ENCODE assay signal across 9 cellular contexts in genomic region chr19:19134687-19135158, GRCh38. TPM values are rescaled to one million over a fixed set of nuclear protein-coding genes. Genes with fewer than 3 reads are reported as not detected.
DNase-seq lines count a peak whose midpoint lies in the region; ATAC-seq and TF ChIP-seq lines count a peak whose summit lies in the region.
"Had no signal": no experiment of that assay in that cellular context is flagged by ENCODE, and none has a peak within 500 bp of the region (broad histone marks: within the 10 kb centered on the region; RNA-seq: fewer than 3 reads in every experiment).

No MANE protein-coding gene starts in this region.

- no peak for ATAC-seq in HG02981 (IDR thresholded peaks at IDR 0.05; ENCODE audit: unreplicated experiment)

- no peak for TF ChIP-seq CTCF in HEK293 (tag by site-specific recombination; IDR thresholded peaks at IDR 0.05)
- TF ChIP-seq CTCF in glutamatergic neuron (IDR thresholded peaks at IDR 0.05; ENCODE audit: partially characterized antibody, unreplicated experiment): peak; percentile 18

- peaks cover 6% of the 10 kb centered on the region for H3K9me3 Mint-ChIP-seq in glutamatergic neuron (ENCODE audit: unreplicated experiment)

- H3K36me3 ChIP-seq in HEK293 (ENCODE audit: control insufficient read depth in 2 of 2, insufficient read depth in 1 of 2, low read length in 2 of 2): peaks cover under 1 to 33% of the 10 kb centered on the region in 2 experiments; a peak in 2 of 3 replicates

- H3K9me3 ChIP-seq in HEK293 (ENCODE audit: control insufficient read depth, insufficient read depth, low read depth, low read length): no peaks in the 10 kb centered on the region

- no peaks in the 10 kb centered on the region for H3K4me1 Mint-ChIP-seq in glutamatergic neuron (ENCODE audit: low read depth, unreplicated experiment)

- no peak overlapping the region for H3K27ac Mint-ChIP-seq in glutamatergic neuron (ENCODE audit: unreplicated experiment)

- H3K4me3 Mint-ChIP-seq in glutamatergic neuron (ENCODE audit: unreplicated experiment): no peak overlapping the region

- POLR2A ChIA-PET in HEK293 (lab: Yijun Ruan, JAX): no interaction called here

- H3K36me3 Mint-ChIP-seq in glutamatergic neuron (ENCODE audit: unreplicated experiment): peaks cover 4% of the 10 kb centered on the region

- CTCF ChIA-PET in HEK293 (lab: Yijun Ruan, JAX): interaction anchor here (2.4 kb wide), 1 partner anchor 11 kb away, joined by 6 read pairs; no protein-coding TSS in a partner anchor

- H3K27ac ChIP-seq in HEK293 (ENCODE audit: extremely low read depth, low read depth, low read length): no peak overlapping the region

- peaks cover 11% of the 10 kb centered on the region for H3K27me3 Mint-ChIP-seq in glutamatergic neuron (ENCODE audit: unreplicated experiment)

- no peak overlapping the region for H3K4me3 ChIP-seq in HEK293 (ENCODE audit: low read depth, low read length)

- DNase-seq in NCI-H82 (lab: John Stamatoyannopoulos, UW): peak; percentile 67
- DNase-seq in glutamatergic neuron: peak; percentile 68
- peak; percentile 45 for DNase-seq in stimulated activated CD4-positive, alpha-beta T cell treated with anti-CD3 and anti-CD28 coated beads, Interleukin-12 subunit alpha, Interleukin-12 subunit beta, amount 100 ng/mL, for 4 hours
- no peak for DNase-seq in CD1c-positive myeloid dendritic cell (ENCODE audit: extremely low spot score)
- DNase-seq in GOT3 (lab: John Stamatoyannopoulos, UW): no peak
- DNase-seq in DMS 273 (lab: John Stamatoyannopoulos, UW; ENCODE audit: unreplicated experiment): no peak
- DNase-seq: T1000 had no signal

- peaks cover 3% of the 10 kb centered on the region; the same call in 1 of the 2 replicates for H3K4me1 ChIP-seq in HEK293 (ENCODE audit: control insufficient read depth, insufficient read depth, low read length)

TF ChIP-seq in HEK293, 187 proteins besides CTCF, POLR2A, EP300 and RAD21:
- no peak for TF ChIP-seq YY2 (tag by site-specific recombination; IDR thresholded peaks at IDR 0.05)
- TF ChIP-seq SP2 (tag by site-specific recombination; IDR thresholded peaks at IDR 0.05): peak; percentile 21; the same call in 1 of the 2 replicates
- no peak for TF ChIP-seq ZNF843 (tag by site-specific recombination; IDR thresholded peaks at IDR 0.05)
- TF ChIP-seq KLF9 (tag by site-specific recombination; IDR thresholded peaks at IDR 0.05; ENCODE audit: low read depth): peak; percentile 64

RNA-seq across cellular contexts. Expression of gene TMEM161A, which starts 3.6 kb away (rescaled TPM):
- 16.2 TPM for total RNA-seq in glutamatergic neuron (ENCODE audit: unreplicated experiment)

RNA-seq across cellular contexts. Expression of gene MEF2B, which starts 35.3 kb away (rescaled TPM):
- 1.7 TPM for total RNA-seq in glutamatergic neuron (ENCODE audit: unreplicated experiment)

RNA-seq across cellular contexts. Expression of gene BORCS8, which starts 57.2 kb away (rescaled TPM):
- total RNA-seq in glutamatergic neuron (ENCODE audit: unreplicated experiment): 20.5 TPM

RNA-seq across cellular contexts. Expression of gene RFXANK, which starts 57.3 kb away (rescaled TPM):
- 73.5 TPM for total RNA-seq in glutamatergic neuron (ENCODE audit: unreplicated experiment)

Comparison
In these comparisons a context has a peak if more than half of its experiments do, and no peak if none do; other contexts are left out.
1. DNase-seq: peak in NCI-H82 (single experiment), glutamatergic neuron (single experiment) and stimulated activated CD4-positive, alpha-beta T cell treated with anti-CD3 and anti-CD28 coated beads, Interleukin-12 subunit alpha, Interleukin-12 subunit beta, amount 100 ng/mL, for 4 hours (single experiment); none in CD1c-positive myeloid dendritic cell (single experiment), GOT3 (single experiment) and DMS 273 (single experiment).